ENCODE assay signal across 1 cellular context in the genomic region with DNA sequence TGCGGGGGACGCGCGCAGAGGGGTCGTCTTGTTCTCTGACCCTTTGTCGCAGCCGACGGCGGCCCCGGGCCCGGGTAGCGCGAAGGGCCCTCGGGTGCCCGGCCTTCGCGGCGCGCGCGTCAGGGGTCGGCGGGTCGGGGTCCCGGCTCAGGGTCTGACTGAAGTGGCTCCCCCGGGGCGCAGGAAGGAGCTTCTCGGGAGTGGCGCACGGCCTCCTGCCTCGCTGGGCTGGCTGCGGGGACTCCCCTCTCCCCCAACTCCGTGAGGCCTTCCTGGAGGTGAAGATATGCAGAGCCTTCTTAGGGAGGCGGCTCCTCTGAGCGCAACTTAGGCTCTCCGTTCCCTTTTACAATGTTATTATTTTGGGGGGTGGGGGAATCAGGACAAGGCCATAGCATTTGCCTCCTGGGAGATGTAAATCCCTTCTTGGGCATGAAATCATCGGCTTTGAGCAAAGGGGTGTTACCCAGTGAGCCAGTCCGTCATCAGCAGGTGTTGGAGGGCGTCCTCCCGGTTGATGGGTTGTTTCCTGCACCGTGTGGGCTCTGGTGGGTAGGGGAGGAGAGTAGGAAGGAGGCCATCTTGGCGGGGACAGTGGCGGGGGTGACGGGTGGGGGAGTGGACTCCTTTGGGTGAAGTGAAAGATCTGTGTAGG.
A peak's percentile ranks its signal among the peaks of the same experiment; 100 is the strongest.
TF ChIP-seq lines count a peak whose summit lies in the region.

No MANE protein-coding gene starts in this region.

TF ChIP-seq in HEK293, 187 proteins besides CTCF, POLR2A, EP300 and RAD21 (continued from another document):
- no peak for TF ChIP-seq ZFP69B (tag by site-specific recombination; IDR thresholded peaks at IDR 0.05)
- TF ChIP-seq SP3 (tag by site-specific recombination; IDR thresholded peaks at IDR 0.05) = peak; percentile 64; the same call in 1 of the 2 replicates
- peak; percentile 11; the same call in 1 of the 2 replicates for TF ChIP-seq REST (tag by site-specific recombination; IDR thresholded peaks at IDR 0.05)
- TF ChIP-seq ZNF791 (tag by site-specific recombination; IDR thresholded peaks at IDR 0.05) = no peak
- no peak for TF ChIP-seq ZNF302 (tag by site-specific recombination; IDR thresholded peaks at IDR 0.05; ENCODE audit: low read depth)
- no peak; the same call in 1 of the 2 replicates for TF ChIP-seq OSR2 (tag by site-specific recombination; IDR thresholded peaks at IDR 0.05)
- TF ChIP-seq ZNF76 (tag by site-specific recombination; IDR thresholded peaks at IDR 0.05; ENCODE audit: borderline replicate concordance, low read depth) = peak; percentile 79; the same call in 1 of the 2 replicates
- TF ChIP-seq MEIS1 (CRISPR knock-in tag; IDR thresholded peaks at IDR 0.05; ENCODE audit: borderline replicate concordance) = no peak
- TF ChIP-seq ZNF596 (tag by site-specific recombination; IDR thresholded peaks at IDR 0.05) = no peak
- no peak for TF ChIP-seq ZNF626 (tag by site-specific recombination; IDR thresholded peaks at IDR 0.05)
- peak; percentile 42; the same call in 1 of the 2 replicates for TF ChIP-seq HIC1 (tag by site-specific recombination; IDR thresholded peaks at IDR 0.05)
- TF ChIP-seq ZNF501 (tag by site-specific recombination; IDR thresholded peaks at IDR 0.05) = 0 out of 2 replicates have a peak, but pooled peaks have one; percentile 54
- TF ChIP-seq ZNF530 (tag by site-specific recombination; IDR thresholded peaks at IDR 0.05; ENCODE audit: low read depth) = no peak
- TF ChIP-seq ZNF624 (tag by site-specific recombination; IDR thresholded peaks at IDR 0.05) = no peak
- no peak for TF ChIP-seq ZNF610 (tag by site-specific recombination; IDR thresholded peaks at IDR 0.05; ENCODE audit: borderline replicate concordance)
- no peak for TF ChIP-seq ZNF510 (tag by site-specific recombination; IDR thresholded peaks at IDR 0.05; ENCODE audit: insufficient replicate concordance)
